ENCODE assay signal across 36 cellular contexts in the genomic region with DNA sequence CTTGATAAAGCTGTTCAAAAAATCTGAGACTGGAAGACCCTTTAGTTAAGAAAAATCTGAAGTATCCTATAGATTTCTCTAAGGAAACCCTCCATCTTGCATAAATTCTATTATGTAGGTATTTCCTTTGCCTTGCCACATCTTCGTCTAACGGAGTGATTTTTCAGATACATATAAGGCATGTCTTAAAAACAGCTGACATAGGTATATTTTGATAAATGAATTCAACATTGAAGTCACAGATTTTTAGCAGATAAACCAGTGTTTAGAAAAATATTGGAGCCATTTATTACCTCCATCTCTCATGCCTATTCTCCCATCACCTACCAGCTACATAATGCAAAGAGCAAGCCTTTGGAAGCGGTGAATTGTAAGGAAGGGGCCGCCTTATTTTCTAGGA.
"Had no signal": no experiment of that assay in that cellular context is flagged by ENCODE, and none has a peak within 500 bp of the region (broad histone marks: within the 10 kb centered on the region; RNA-seq: fewer than 3 reads in every experiment).

No MANE protein-coding gene starts in this region.

- H3K36me3 ChIP-seq: adrenal gland, brain microvascular endothelial cell, breast epithelium had no signal

- FAIRE-seq: astrocyte, TTC549 had no signal

- H3K4me1 Mint-ChIP-seq: activated B cell treated with CpG ODN at 0.5 μM for 24 hours; activated CD4-positive, alpha-beta T cell treated with anti-CD3 and anti-CD28 coated beads, Interleukin-2, amount 10 ng/mL, durations not matched to agents 24 days and 14 days; activated naive CD8-positive, alpha-beta T cell treated with anti-CD3 and anti-CD28 coated beads for 36 hours; activated T-helper 17 cell treated with anti-CD3 and anti-CD28 coated beads, Interleukin-2, amount 50 U/mL, for 72 hours had no signal

- H3K4me3 Mint-ChIP-seq: activated B cell treated with CpG ODN at 0.5 μM for 24 hours; activated CD4-positive, alpha-beta memory T cell treated with anti-CD3 and anti-CD28 coated beads for 36 hours; activated CD4-positive, alpha-beta T cell treated with anti-CD3 and anti-CD28 coated beads, Interleukin-2, amount 10 ng/mL, durations not matched to agents 24 days and 14 days; activated CD8-positive, alpha-beta T cell treated with anti-CD3 and anti-CD28 coated beads for 36 hours; activated naive CD4-positive, alpha-beta T cell treated with anti-CD3 and anti-CD28 coated beads for 36 hours; activated naive CD8-positive, alpha-beta T cell treated with anti-CD3 and anti-CD28 coated beads for 36 hours; activated T-cell treated with anti-CD3 and anti-CD28 coated beads, Interleukin-2, amount 50 U/mL, for 4 hours; activated T-cell treated with anti-CD3 and anti-CD28 coated beads, Interleukin-2, amount 50 U/mL, for 72 hours; activated T-helper 1 cell treated with anti-CD3 and anti-CD28 coated beads, Interleukin-12 subunit alpha, Interleukin-12 subunit beta, Interleukin-2, Interleukin-4 antibody, amounts not matched to agents 30 ng/mL and 10 ng/mL and 1 ng/mL, durations not matched to agents 14 hours and 24 hours and 36 hours; activated T-helper 17 cell treated with anti-CD3 and anti-CD28 coated beads, Interleukin-2, amount 50 U/mL, for 72 hours; T-helper 1 cell treated with Interleukin-12 subunit alpha and Interleukin-12 subunit beta and Interleukin-4 antibody, amounts not matched to agents 30 μg/mL and 1 μg/mL, for 36 hours; T-helper 2 cell treated with Interferon-gamma antibody and Interleukin-4, amounts not matched to agents 5 μg/mL and 100 μg/mL, for 36 hours had no signal

- H3K4me3 ChIP-seq: adrenal gland, body of pancreas, breast epithelium had no signal

- H3K9me3 ChIP-seq: adrenal gland, body of pancreas, breast epithelium had no signal

- H3K4me1 ChIP-seq: adrenal gland, body of pancreas, breast epithelium had no signal

- H3K27me3 ChIP-seq: adrenal gland, body of pancreas, brain microvascular endothelial cell, breast epithelium had no signal

- DNase-seq: activated B cell treated with CpG ODN at 0.5 μM for 24 hours; activated CD4-positive, alpha-beta memory T cell treated with anti-CD3 and anti-CD28 coated beads for 36 hours; activated CD4-positive, alpha-beta T cell treated with anti-CD3 and anti-CD28 coated beads for 4 hours; activated CD4-positive, alpha-beta T cell treated with anti-CD3 and anti-CD28 coated beads, Interleukin-2, amount 10 ng/mL, durations not matched to agents 24 days and 14 days; activated CD4-positive, alpha-beta T cell treated with anti-CD3 and anti-CD28 coated beads, Interleukin-2, amount 50 U/mL, for 1 hour; activated CD4-positive, alpha-beta T cell treated with anti-CD3 and anti-CD28 coated beads, Interleukin-2, amount 50 U/mL, for 4 hours; activated CD4-positive, CD25-positive, alpha-beta regulatory T cell treated with anti-CD3 and anti-CD28 coated beads, Interleukin-2, amount 50 U/mL, for 72 hours; activated CD8-positive, alpha-beta memory T cell treated with anti-CD3 and anti-CD28 coated beads, Interleukin-2, amount 50 U/mL, for 4 hours; activated CD8-positive, alpha-beta T cell treated with anti-CD3 and anti-CD28 coated beads for 36 hours; activated effector memory CD4-positive, alpha-beta T cell treated with anti-CD3 and anti-CD28 coated beads, Interleukin-2, amount 50 U/mL, for 16 hours; activated gamma-delta T cell treated with Interleukin-2 at 50 U/mL for 16 hours; activated naive CD4-positive, alpha-beta T cell; activated naive CD4-positive, alpha-beta T cell treated with anti-CD3 and anti-CD28 coated beads for 36 hours; activated naive CD4-positive, alpha-beta T cell treated with anti-CD3 and anti-CD28 coated beads, Interleukin-2, amount 50 U/mL, for 16 hours; activated naive CD8-positive, alpha-beta T cell treated with anti-CD3 and anti-CD28 coated beads for 36 hours; activated T-cell treated with anti-CD3 and anti-CD28 coated beads for 4 hours; activated T-cell treated with anti-CD3 and anti-CD28 coated beads, Interleukin-2, amount 50 U/mL, for 1 hour; activated T-cell treated with anti-CD3 and anti-CD28 coated beads, Interleukin-2, amount 50 U/mL, for 4 hours; activated T-cell treated with anti-CD3 and anti-CD28 coated beads, Interleukin-2, amount 50 U/mL, for 72 hours; adrenal gland; amniotic stem cell; aorta; body of pancreas; brain microvascular endothelial cell; central memory CD4-positive, alpha-beta T cell; T-helper 2 cell; T-helper 9 cell had no signal

- ATAC-seq: activated CD8-positive, alpha-beta T cell treated with anti-CD3 and anti-CD28 coated beads for 36 hours; activated naive CD4-positive, alpha-beta T cell treated with anti-CD3 and anti-CD28 coated beads, Interleukin-2, amount 50 U/mL, for 72 hours; activated T-cell treated with anti-CD3 and anti-CD28 coated beads, Interleukin-2, amount 50 U/mL, for 4 hours; activated T-cell treated with anti-CD3 and anti-CD28 coated beads, Interleukin-2, amount 50 U/mL, for 72 hours; activated T-helper 17 cell treated with anti-CD3 and anti-CD28 coated beads, Interleukin-2, amount 50 U/mL, for 72 hours; body of pancreas had no signal

- H3K27ac ChIP-seq: adrenal gland, body of pancreas, brain microvascular endothelial cell, breast epithelium, VCaP had no signal

- H3K9me3 Mint-ChIP-seq: activated B cell treated with CpG ODN at 0.5 μM for 24 hours; activated CD4-positive, alpha-beta T cell treated with anti-CD3 and anti-CD28 coated beads, Interleukin-2, amount 10 ng/mL, durations not matched to agents 24 days and 14 days; activated naive CD4-positive, alpha-beta T cell treated with anti-CD3 and anti-CD28 coated beads, Interleukin-2, amount 50 U/mL, for 72 hours; activated T-cell treated with anti-CD3 and anti-CD28 coated beads, Interleukin-2, amount 50 U/mL, for 4 hours had no signal

- H3K27ac Mint-ChIP-seq: activated B cell treated with CpG ODN at 0.5 μM for 24 hours; activated CD4-positive, alpha-beta memory T cell treated with anti-CD3 and anti-CD28 coated beads for 36 hours; activated CD4-positive, alpha-beta T cell treated with anti-CD3 and anti-CD28 coated beads, Interleukin-2, amount 10 ng/mL, durations not matched to agents 24 days and 14 days; activated CD8-positive, alpha-beta T cell treated with anti-CD3 and anti-CD28 coated beads for 36 hours; activated naive CD4-positive, alpha-beta T cell treated with anti-CD3 and anti-CD28 coated beads for 36 hours; activated naive CD4-positive, alpha-beta T cell treated with anti-CD3 and anti-CD28 coated beads, Interleukin-2, amount 50 U/mL, for 72 hours; activated naive CD8-positive, alpha-beta T cell treated with anti-CD3 and anti-CD28 coated beads for 36 hours; activated T-cell treated with anti-CD3 and anti-CD28 coated beads, Interleukin-2, amount 50 U/mL, for 72 hours; activated T-helper 1 cell treated with anti-CD3 and anti-CD28 coated beads, Interleukin-12 subunit alpha, Interleukin-12 subunit beta, Interleukin-2, Interleukin-4 antibody, amounts not matched to agents 30 ng/mL and 10 ng/mL and 1 ng/mL, durations not matched to agents 14 hours and 24 hours and 36 hours; activated T-helper 17 cell treated with anti-CD3 and anti-CD28 coated beads, Interleukin-2, amount 50 U/mL, for 72 hours; T-helper 1 cell treated with Interleukin-12 subunit alpha and Interleukin-12 subunit beta and Interleukin-4 antibody, amounts not matched to agents 30 μg/mL and 1 μg/mL, for 36 hours; T-helper 2 cell treated with Interferon-gamma antibody and Interleukin-4, amounts not matched to agents 5 μg/mL and 100 μg/mL, for 36 hours had no signal

- H3K27me3 Mint-ChIP-seq: activated B cell treated with CpG ODN at 0.5 μM for 24 hours; activated CD4-positive, alpha-beta memory T cell treated with anti-CD3 and anti-CD28 coated beads for 36 hours; activated CD4-positive, alpha-beta T cell treated with anti-CD3 and anti-CD28 coated beads, Interleukin-2, amount 10 ng/mL, durations not matched to agents 24 days and 14 days; activated CD8-positive, alpha-beta T cell treated with anti-CD3 and anti-CD28 coated beads for 36 hours; activated naive CD8-positive, alpha-beta T cell treated with anti-CD3 and anti-CD28 coated beads for 36 hours; activated T-helper 17 cell treated with anti-CD3 and anti-CD28 coated beads, Interleukin-2, amount 50 U/mL, for 72 hours had no signal
